ENCODE assay signal across 8 cellular contexts in the genomic region with DNA sequence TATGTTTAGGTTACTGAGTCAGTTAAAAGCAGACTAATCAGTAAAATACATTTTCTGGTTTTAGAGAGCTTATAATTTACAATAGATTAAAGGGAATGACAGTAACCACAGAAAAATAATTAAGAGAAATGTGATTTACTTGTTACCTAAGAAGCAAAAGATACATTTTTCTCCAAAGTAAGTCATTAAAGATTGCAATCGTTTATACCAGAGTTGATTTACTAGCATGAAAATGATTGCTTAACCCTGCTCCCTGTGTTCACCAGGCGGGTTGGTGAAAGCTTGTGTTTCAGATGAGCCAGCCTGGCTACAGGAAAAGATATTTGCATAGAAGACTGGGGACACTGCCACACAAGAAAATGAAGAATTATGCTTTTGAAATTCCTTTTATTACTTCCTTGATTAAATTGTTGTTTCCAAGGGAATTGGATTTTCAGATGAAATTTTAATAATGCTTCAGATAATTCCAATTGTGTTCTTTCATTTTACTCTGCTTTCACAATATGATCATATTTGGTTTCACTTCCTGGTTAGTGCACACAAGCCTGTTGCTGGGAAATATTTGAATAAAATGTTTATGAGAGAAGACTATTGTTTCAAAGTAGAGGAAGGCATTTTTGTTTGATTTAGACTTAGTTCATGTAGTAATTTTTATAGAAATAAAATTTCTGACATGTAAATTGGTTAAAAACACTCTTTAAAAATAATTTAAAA. TPM values are rescaled to one million over a fixed set of nuclear protein-coding genes. Genes with fewer than 3 reads are reported as not detected.
DNase-seq lines count a peak whose midpoint lies in the region; ATAC-seq and TF ChIP-seq lines count a peak whose summit lies in the region.

No MANE protein-coding gene starts in this region.

- H3K36me3 ChIP-seq in neuron (ENCODE audit: insufficient read depth, low read length) = no peaks in the 10 kb centered on the region

- peak overlapping the region; percentile 9 for H2AFZ ChIP-seq in neuron (ENCODE audit: low read depth, low read length)

- no peak overlapping the region for H3K4me3 ChIP-seq in neuron (ENCODE audit: low read length)

- TF ChIP-seq CTCF in 22Rv1 (IDR thresholded peaks at IDR 0.05) = no peak

- H3K27me3 ChIP-seq in neuron (ENCODE audit: insufficient read depth, low read length) = no peaks in the 10 kb centered on the region

- peaks cover 21% of the 10 kb centered on the region for H3K4me1 ChIP-seq in neuron (ENCODE audit: insufficient read depth, low read length)

- no peaks in the 10 kb centered on the region for H3K9me3 ChIP-seq in neuron (ENCODE audit: low read length)

- 0 out of 2 replicates have a peak overlapping the region, but pooled peaks have one; percentile 14 for H3K27ac ChIP-seq in 22Rv1
- peak overlapping the region; percentile 22 for H3K27ac ChIP-seq in cingulate gyrus (ENCODE audit: low read depth, low read length)

- ATAC-seq in GM18519 (IDR thresholded peaks at IDR 0.05; ENCODE audit: low FRiP score, unreplicated experiment) (peak; percentile 51), HG03025 (IDR thresholded peaks at IDR 0.05; ENCODE audit: low FRiP score, unreplicated experiment) (peak; percentile 68)

- DNase-seq in NCI-H510A treated with DMSO at 0.1 percent for 48 hours (lab: John Stamatoyannopoulos, UW) (peak; percentile 95), cerebellum (ENCODE audit: low spot score) (no peak)
- DNase-seq in activated CD4-positive, CD25-positive, alpha-beta regulatory T cell (lab: John Stamatoyannopoulos, UW) = no peak

RNA-seq across cellular contexts. Expression of a gene that starts 28.0 kb away (rescaled TPM):
- total RNA-seq in cerebellum = 18.0 TPM
